In the genomic region with DNA sequence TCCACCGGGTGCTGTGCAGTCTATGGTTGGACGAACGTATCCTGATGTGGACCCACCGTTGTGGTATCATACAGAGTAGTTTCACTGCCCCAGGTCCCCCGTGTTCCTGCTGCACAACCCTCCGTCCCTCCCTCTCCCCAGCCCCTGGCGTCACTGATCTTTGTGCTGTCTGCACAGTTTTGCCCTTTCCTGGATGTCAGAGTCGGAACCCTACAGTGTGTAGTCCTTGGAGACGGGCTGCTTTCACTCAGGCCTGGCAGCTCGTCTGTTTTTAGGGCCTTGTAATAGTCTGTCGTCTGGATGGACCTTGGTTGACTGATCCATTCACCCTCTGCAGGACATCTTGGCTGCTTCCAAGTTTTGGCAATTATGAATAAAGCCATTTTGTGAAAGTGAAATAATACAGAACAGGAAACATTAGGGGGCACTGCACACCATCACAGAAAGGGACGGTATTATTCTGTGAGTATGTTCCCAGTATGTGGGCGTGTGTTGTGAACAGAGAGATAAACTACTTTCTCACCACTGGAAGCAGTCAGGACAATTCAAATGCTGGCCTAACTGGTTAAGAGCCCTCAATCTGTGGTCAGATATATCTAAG, we compare ENCODE assay signal across 8 cellular contexts.
DNase-seq lines count a peak whose midpoint lies in the region; ATAC-seq and TF ChIP-seq lines count a peak whose summit lies in the region.
"Not testable (repeated sequence)": the region's sequence is repeated elsewhere in the genome, so short reads cannot be mapped to it uniquely, and the experiment has no call there.

No MANE protein-coding gene starts in this region.

- H3K4me1 ChIP-seq in RWPE2 (ENCODE audit: insufficient read depth, poor library complexity, severe bottlenecking) = peaks cover 36% of the 10 kb centered on the region

- peak; percentile 79 for DNase-seq in 8988T
- DNase-seq in GM03348 (ENCODE audit: low spot score) = peak; percentile 86
- peak; percentile 74 to 84 for DNase-seq in Kasumi-1 (lab: John Stamatoyannopoulos, UW)
- peak; percentile 24 for DNase-seq in RWPE2 (ENCODE audit: low spot score)
- DNase-seq in activated naive CD8-positive, alpha-beta T cell treated with anti-CD3 and anti-CD28 coated beads for 36 hours; progenitor cell of endocrine pancreas (ENCODE audit: low spot score, unreplicated experiment): not testable (repeated sequence)
- DNase-seq in epithelial cell of esophagus (ENCODE audit: low read depth) = peak; percentile 63
- peak; percentile 60 for DNase-seq in kidney tubule cell (ENCODE audit: low spot score)

- H3K27ac ChIP-seq in RWPE2 (ENCODE audit: poor library complexity, severe bottlenecking) = peak overlapping the region; percentile 73

- H3K27ac Mint-ChIP-seq in activated naive CD8-positive, alpha-beta T cell treated with anti-CD3 and anti-CD28 coated beads for 36 hours = peak overlapping the region; percentile 73
- H3K27ac Mint-ChIP-seq in progenitor cell of endocrine pancreas = peak overlapping the region; percentile 85

- H3K27me3 Mint-ChIP-seq in activated naive CD8-positive, alpha-beta T cell treated with anti-CD3 and anti-CD28 coated beads for 36 hours; progenitor cell of endocrine pancreas: not testable (repeated sequence)

- H3K36me3 ChIP-seq in RWPE2 (ENCODE audit: low read depth) = not testable (repeated sequence)

- not testable (repeated sequence) for H3K9me3 Mint-ChIP-seq in activated naive CD8-positive, alpha-beta T cell treated with anti-CD3 and anti-CD28 coated beads for 36 hours; progenitor cell of endocrine pancreas (ENCODE audit: low read depth)

- TF ChIP-seq CTCF in RWPE2 (IDR thresholded peaks at IDR 0.05; ENCODE audit: poor library complexity, severe bottlenecking) (peak; percentile 78), epithelial cell of esophagus (IDR thresholded peaks at IDR 0.05; ENCODE audit: insufficient read depth, low read depth, low read length, missing control alignments) (peak; percentile 11), progenitor cell of endocrine pancreas (IDR thresholded peaks at IDR 0.05; ENCODE audit: unreplicated experiment) (peak; percentile 34)

- H3K4me3 ChIP-seq in RWPE2 (ENCODE audit: severe bottlenecking); epithelial cell of esophagus (ENCODE audit: low read length): not testable (repeated sequence)

- peak; percentile 56 for ATAC-seq in RWPE2 (ENCODE audit: low read depth)

- not testable (repeated sequence) for H3K4me3 Mint-ChIP-seq in activated naive CD8-positive, alpha-beta T cell treated with anti-CD3 and anti-CD28 coated beads for 36 hours; progenitor cell of endocrine pancreas (ENCODE audit: low read depth)

- H3K36me3 Mint-ChIP-seq in activated naive CD8-positive, alpha-beta T cell treated with anti-CD3 and anti-CD28 coated beads for 36 hours; progenitor cell of endocrine pancreas (ENCODE audit: insufficient read depth): not testable (repeated sequence)

- H3K4me1 Mint-ChIP-seq in activated naive CD8-positive, alpha-beta T cell treated with anti-CD3 and anti-CD28 coated beads for 36 hours = peaks cover 73% of the 10 kb centered on the region
- peaks cover 19% of the 10 kb centered on the region for H3K4me1 Mint-ChIP-seq in progenitor cell of endocrine pancreas (ENCODE audit: low read depth)

- H3K9me3 ChIP-seq in RWPE2 (ENCODE audit: severe bottlenecking) = not testable (repeated sequence)

- H3K27me3 ChIP-seq in RWPE2 (ENCODE audit: insufficient read depth, poor library complexity, severe bottlenecking) = not testable (repeated sequence)

Comparison
In these comparisons a context has a peak if more than half of its experiments do, and no peak if none do; other contexts are left out.
1. CTCF ChIP-seq: peak in every context shown above with its lines; median percentile 78 in RWPE2; 34 in progenitor cell of endocrine pancreas; 11 in epithelial cell of esophagus.